ENCODE assay signal across 16 cellular contexts in genomic region chr14:100855256-100855930, GRCh38. TPM values are rescaled to one million over a fixed set of nuclear protein-coding genes. Genes with fewer than 3 reads are reported as not detected.
DNase-seq lines count a peak whose midpoint lies in the region; TF ChIP-seq lines count a peak whose summit lies in the region.
"Had no signal": no experiment of that assay in that cellular context is flagged by ENCODE, and none has a peak within 500 bp of the region (broad histone marks: within the 10 kb centered on the region; RNA-seq: fewer than 3 reads in every experiment).

No MANE protein-coding gene starts in this region.

- TF ChIP-seq CTCF in GM12873 (IDR thresholded peaks at IDR 0.05; ENCODE audit: insufficient read depth, low read depth, low read length, missing control alignments) = peak; percentile 6
- peak; percentile 32; the same call in 1 of the 2 replicates for TF ChIP-seq CTCF in LNCaP clone FGC (IDR thresholded peaks at IDR 0.05; ENCODE audit: control insufficient read depth, extremely low read depth, insufficient read depth)
- TF ChIP-seq CTCF in choroid plexus epithelial cell (conservative IDR thresholded peaks at IDR 0.05; ENCODE audit: low read depth, low read length) = peak; percentile 31
- peak; percentile 17 for TF ChIP-seq CTCF in osteoblast (IDR thresholded peaks at IDR 0.05; ENCODE audit: extremely low read depth, low read depth, low read length)

- H3K27me3 Mint-ChIP-seq in activated naive CD4-positive, alpha-beta T cell treated with anti-CD3 and anti-CD28 coated beads, Interleukin-2, amount 10 ng/mL, durations not matched to agents 7 days and 5 days = no peaks in the 10 kb centered on the region

- H3K27me3 ChIP-seq in osteoblast (ENCODE audit: insufficient read depth, low read length) = no peaks in the 10 kb centered on the region
- H3K27me3 ChIP-seq: BLaER1 treated with 17β-estradiol and CSF1 and Interleukin-3, amounts not matched to agents 10 nM and 100 nM had no signal

- peaks cover 99% of the 10 kb centered on the region for H3K79me2 ChIP-seq in osteoblast (ENCODE audit: insufficient read depth, low read length)

- no peak overlapping the region for H3K4me3 ChIP-seq in LNCaP clone FGC (ENCODE audit: low read depth, low read length)
- H3K4me3 ChIP-seq in choroid plexus epithelial cell (ENCODE audit: low read depth, low read length) = no peak overlapping the region
- no peak overlapping the region for H3K4me3 ChIP-seq in osteoblast (ENCODE audit: insufficient read depth, low read length)
- H3K4me3 ChIP-seq: BLaER1 treated with 17β-estradiol and CSF1 and Interleukin-3, amounts not matched to agents 10 nM and 100 nM had no signal

- CTCF ChIA-PET in activated naive CD4-positive, alpha-beta T cell treated with anti-CD3 and anti-CD28 coated beads, Interleukin-2, amount 10 ng/mL, durations not matched to agents 7 days and 5 days (lab: Charles Lee) = no interaction called here

- H4K20me1 ChIP-seq in osteoblast (ENCODE audit: insufficient read depth, low read length) = peaks cover 76% of the 10 kb centered on the region
- H4K20me1 ChIP-seq: BLaER1 treated with 17β-estradiol and CSF1 and Interleukin-3, amounts not matched to agents 10 nM and 100 nM had no signal

- no peak overlapping the region for H3K27ac Mint-ChIP-seq in activated naive CD4-positive, alpha-beta T cell treated with anti-CD3 and anti-CD28 coated beads, Interleukin-2, amount 10 ng/mL, durations not matched to agents 7 days and 5 days

- H3K27ac ChIP-seq in osteoblast (ENCODE audit: low read depth, low read length) = no peak overlapping the region
- H3K27ac ChIP-seq: BLaER1 treated with 17β-estradiol and CSF1 and Interleukin-3, amounts not matched to agents 10 nM and 100 nM had no signal

- DNase-seq in LNCaP clone FGC (ENCODE audit: low read depth) = no peak
- DNase-seq in choroid plexus epithelial cell (ENCODE audit: low read depth) = no peak
- DNase-seq in osteoblast (ENCODE audit: insufficient read length, low spot score, missing footprints) = peak; percentile 58
- no peak for DNase-seq in activated naive CD4-positive, alpha-beta T cell treated with anti-CD3 and anti-CD28 coated beads, Interleukin-2, amount 10 ng/mL, durations not matched to agents 7 days and 5 days
- DNase-seq in stimulated activated CD4-positive, alpha-beta T cell treated with anti-CD3 and anti-CD28 coated beads, Interleukin-12 subunit alpha, Interleukin-12 subunit beta, amount 100 ng/mL, for 4 hours = no peak
- DNase-seq in AML-193 (lab: John Stamatoyannopoulos, UW) = no peak
- DNase-seq: DMS 273 treated with DMSO at 0.1 percent for 48 hours, EL, H7, NCI-H1092 treated with DMSO at 0.1 percent for 48 hours, NCI-H1694 treated with DMSO at 0.1 percent for 48 hours, NCI-H446, SHP77 had no signal

- H3K36me3 ChIP-seq in osteoblast (ENCODE audit: insufficient read depth, low read length) = peaks cover 33% of the 10 kb centered on the region
- H3K36me3 ChIP-seq: BLaER1 treated with 17β-estradiol and CSF1 and Interleukin-3, amounts not matched to agents 10 nM and 100 nM had no signal

- H3K4me1 ChIP-seq in osteoblast (ENCODE audit: insufficient read depth, low read length) = no peaks in the 10 kb centered on the region

- no peak overlapping the region for H3K4me2 ChIP-seq in osteoblast (ENCODE audit: insufficient read depth, low read length)

- H3K36me3 Mint-ChIP-seq in activated naive CD4-positive, alpha-beta T cell treated with anti-CD3 and anti-CD28 coated beads, Interleukin-2, amount 10 ng/mL, durations not matched to agents 7 days and 5 days = no peaks in the 10 kb centered on the region

- peaks cover 4% of the 10 kb centered on the region for H3K4me1 Mint-ChIP-seq in activated naive CD4-positive, alpha-beta T cell treated with anti-CD3 and anti-CD28 coated beads, Interleukin-2, amount 10 ng/mL, durations not matched to agents 7 days and 5 days

- no peak overlapping the region for H3K4me3 Mint-ChIP-seq in activated naive CD4-positive, alpha-beta T cell treated with anti-CD3 and anti-CD28 coated beads, Interleukin-2, amount 10 ng/mL, durations not matched to agents 7 days and 5 days

- no peaks in the 10 kb centered on the region for H3K9me3 ChIP-seq in osteoblast (ENCODE audit: low read depth, low read length)
- H3K9me3 ChIP-seq: BLaER1 treated with 17β-estradiol and CSF1 and Interleukin-3, amounts not matched to agents 10 nM and 100 nM had no signal

- H2AFZ ChIP-seq in osteoblast (ENCODE audit: low read length) = no peak overlapping the region

- no peaks in the 10 kb centered on the region for H3K9me3 Mint-ChIP-seq in activated naive CD4-positive, alpha-beta T cell treated with anti-CD3 and anti-CD28 coated beads, Interleukin-2, amount 10 ng/mL, durations not matched to agents 7 days and 5 days

RNA-seq across cellular contexts. Expression of gene MEG3, which starts 29.5 kb away (rescaled TPM):
- 200 and 269 TPM in 2 replicates for total RNA-seq in osteoblast
- total RNA-seq: HT-29 had no signal

RNA-seq across cellular contexts. Expression of gene RTL1, which starts 48.1 kb away (rescaled TPM):
- not detected in 2 replicates for total RNA-seq in osteoblast
- total RNA-seq: H7, HT-29 had no signal
